ENCODE assay signal across 21 cellular contexts in the genomic region with DNA sequence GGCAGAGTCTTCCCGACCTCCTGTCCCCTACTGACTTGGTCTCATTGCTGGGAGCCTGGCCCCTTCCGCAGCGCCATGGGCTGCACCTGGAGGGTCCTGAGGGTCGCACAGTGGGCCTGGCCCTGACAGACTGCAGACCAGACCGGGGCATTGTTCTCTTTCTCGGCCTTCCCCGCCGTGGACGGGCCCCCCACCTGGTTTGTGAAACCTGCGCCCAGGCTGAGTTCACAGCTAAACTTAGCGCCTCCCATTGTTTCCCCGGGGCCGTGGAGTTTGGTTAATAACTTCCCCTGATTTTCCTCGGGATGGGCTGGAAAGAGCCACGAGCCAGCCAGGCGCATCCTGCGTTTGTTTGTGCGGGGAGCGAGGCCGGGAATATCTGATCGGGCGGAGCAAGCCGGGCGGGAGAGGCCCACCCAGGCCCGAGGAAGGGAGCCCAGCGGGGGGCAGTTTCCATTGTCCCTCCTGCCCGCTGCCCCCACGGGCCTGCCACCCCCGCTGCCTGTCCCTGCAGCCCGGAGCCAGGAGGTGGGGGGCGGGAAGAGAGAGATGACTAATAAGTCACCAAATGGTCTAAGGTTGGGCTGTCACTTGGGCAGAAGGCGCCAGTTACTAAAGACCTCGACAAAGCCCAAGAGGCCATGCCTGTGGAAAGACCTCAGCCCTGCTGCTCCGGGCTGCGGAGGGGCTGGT. TPM values are rescaled to one million over a fixed set of nuclear protein-coding genes. Genes with fewer than 3 reads are reported as not detected.
DNase-seq lines count a peak whose midpoint lies in the region; ATAC-seq, FAIRE-seq and TF ChIP-seq lines count a peak whose summit lies in the region.
"Had no signal": no experiment of that assay in that cellular context is flagged by ENCODE, and none has a peak within 500 bp of the region (broad histone marks: within the 10 kb centered on the region; RNA-seq: fewer than 3 reads in every experiment).

No MANE protein-coding gene starts in this region.

- no TSS peak for BruUV-seq in HepG2 (replicated peaks; lab: Mats Ljungman, UMichigan)

- H3K9ac ChIP-seq in HepG2 (ENCODE audit: insufficient read depth, low read depth, low read length), result no peak overlapping the region

- CTCF ChIA-PET in HepG2 (lab: Yijun Ruan, JAX; ENCODE audit: low intra/inter-chr PET ratio, low total read pairs), result no interaction called here

- no peaks in the 10 kb centered on the region for H3K79me2 ChIP-seq in HepG2 (ENCODE audit: insufficient read depth, low read length)

- no peak overlapping the region for H2AFZ ChIP-seq in HepG2 (ENCODE audit: low read length)

- TF ChIP-seq POLR2A in HepG2 (IDR thresholded peaks at IDR 0.05; ENCODE audit: insufficient read depth in 1 of 2, low read depth in 2 of 2, low read length in 2 of 2), result no peak
- TF ChIP-seq POLR2A in right lobe of liver (IDR thresholded peaks at IDR 0.05), result no peak

- H3K36me3 ChIP-seq in HepG2 (replicated peaks in 1 of 2; ENCODE audit: control insufficient read depth in 1 of 2, insufficient read depth in 2 of 2, low read length in 2 of 2) (no peaks in the 10 kb centered on the region), right lobe of liver (no peaks in the 10 kb centered on the region), tibial artery (peaks cover 45 to 80% (median 73%) of the 10 kb centered on the region in 3 donors)

- no peak for TF ChIP-seq EP300 in HepG2 (IDR thresholded peaks at IDR 0.05; ENCODE audit: low read depth in 2 of 2, low read length in 2 of 2)
- no peak for TF ChIP-seq EP300 in HepG2 (CRISPR knock-in tag; IDR thresholded peaks at IDR 0.05; ENCODE audit: borderline replicate concordance)

- 77% methylated on average over 27 of the region's 35 CpGs for WGBS in HepG2 (ENCODE audit: low lambda C conversion rate)
- 58% methylated on average over 24 of the region's 35 CpGs for WGBS in right lobe of liver (ENCODE audit: insufficient coverage, low coverage, low lambda C conversion rate, missing lambda C conversion rate)

- TF ChIP-seq RAD21 in HepG2 (CRISPR knock-in tag; IDR thresholded peaks at IDR 0.05), result no peak

- in situ Hi-C loops in HepG2 (cut with HindIII; ENCODE audit: extremely low pct_ligation_motif_present, low pct_unique_long_range_greater_than_20kb), result no loop called here

- ATAC-seq in HepG2, result no peak
- no peak for ATAC-seq in right lobe of liver
- no peak for ATAC-seq in GM18502 (IDR thresholded peaks at IDR 0.05; ENCODE audit: poor library complexity, unreplicated experiment)
- ATAC-seq: PC-3 had no signal

- H3K4me2 ChIP-seq in HepG2 (ENCODE audit: low read depth, low read length), result no peak overlapping the region

- POLR2A ChIA-PET in HepG2 (lab: Yijun Ruan, JAX), result no interaction called here

- H4K20me1 ChIP-seq in HepG2 (ENCODE audit: insufficient read depth, low read length), result no peaks in the 10 kb centered on the region

- no peak for FAIRE-seq in HepG2 (lab: Jason Lieb, UNC)
- FAIRE-seq: GM19239 had no signal

- DNase-seq in HepG2 (ENCODE audit: low spot score) (no peak), right lobe of liver (no peak), cardiac septum (ENCODE audit: low spot score) (peak; percentile 81), left kidney (ENCODE audit: low read depth, low spot score) (peak; percentile 53), tibial artery (no peak), epidermal melanocyte (ENCODE audit: insufficient read length, low spot score) (no peak)
- no peak for DNase-seq in activated CD4-positive, alpha-beta T cell treated with anti-CD3 and anti-CD28 coated beads for 48 hours
- DNase-seq: CD4-positive, CD25-positive, alpha-beta regulatory T cell; COR-L47; DMS 273 treated with DMSO at 0.1 percent for 48 hours; GDM1; GOT3; NCI-H1417; NCI-H187; NCI-H2107; NCI-H2227 treated with DMSO at 0.1 percent for 48 hours; NCI-H510A treated with DMSO at 0.1 percent for 48 hours; PC-3; RPMI8226 had no signal

- intact Hi-C loops in HepG2 (cut with micrococcal nuclease; ENCODE audit: unreplicated experiment) (no loop called here), right lobe of liver (cut with DNase I) (no loop called here), cardiac septum (cut with DNase I) (no loop called here), tibial artery (cut with DNase I; ENCODE audit: low total_unique reads) (no loop called here)

- H3K4me1 ChIP-seq in HepG2 (ENCODE audit: insufficient read depth, low read length) (peaks cover 26% of the 10 kb centered on the region), right lobe of liver (no peaks in the 10 kb centered on the region), tibial artery (no peaks in the 10 kb centered on the region)

- H3K4me3 ChIP-seq in HepG2 (replicated peaks in 1 of 3; ENCODE audit: insufficient read depth in 1 of 3, low read depth in 2 of 3, low read length in 3 of 3) (no peak overlapping the region), right lobe of liver (no peak overlapping the region), tibial artery (no peak overlapping the region)

- H3K27ac ChIP-seq in HepG2 (ENCODE audit: extremely low read length, insufficient read depth, low read length) (no peak overlapping the region), right lobe of liver (no peak overlapping the region), tibial artery (peak overlapping the region; percentile 4 to 19)

- TF ChIP-seq CTCF in HepG2 (CRISPR knock-in tag; IDR thresholded peaks at IDR 0.05), result no peak
- TF ChIP-seq CTCF in right lobe of liver (IDR thresholded peaks at IDR 0.05), result no peak
- TF ChIP-seq CTCF in tibial artery (IDR thresholded peaks at IDR 0.05), result no peak

- peaks cover 11% of the 10 kb centered on the region for H3K9me3 ChIP-seq in HepG2 (ENCODE audit: low read length)
- H3K9me3 ChIP-seq in right lobe of liver, result no peaks in the 10 kb centered on the region
- peaks cover 0 to 12% (median 11%) of the 10 kb centered on the region in 3 donors for H3K9me3 ChIP-seq in tibial artery

- peaks cover 2 to 12% of the 10 kb centered on the region in 2 experiments; a peak in 4 of 5 replicates for H3K27me3 ChIP-seq in HepG2 (ENCODE audit: control insufficient read depth in 1 of 2, insufficient read depth in 2 of 2, low read length in 2 of 2)
- no peaks in the 10 kb centered on the region for H3K27me3 ChIP-seq in right lobe of liver
- H3K27me3 ChIP-seq in tibial artery, result no peaks in the 10 kb centered on the region

TF ChIP-seq in HepG2, 621 proteins besides CTCF, POLR2A, EP300 and RAD21 (continues in another document):
- TF ChIP-seq ZNF235 (CRISPR knock-in tag; IDR thresholded peaks at IDR 0.05; ENCODE audit: borderline replicate concordance), result no peak
- TF ChIP-seq, protein P1, sequence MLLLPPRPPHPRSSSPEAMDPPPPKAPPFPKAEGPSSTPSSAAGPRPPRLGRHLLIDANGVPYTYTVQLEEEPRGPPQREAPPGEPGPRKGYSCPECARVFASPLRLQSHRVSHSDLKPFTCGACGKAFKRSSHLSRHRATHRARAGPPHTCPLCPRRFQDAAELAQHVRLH (CRISPR knock-in tag; IDR thresholded peaks at IDR 0.05; ENCODE audit: borderline replicate concordance, low read depth), result no peak

RNA-seq across cellular contexts. Expression of gene ARHGEF16, which starts 39.1 kb away (rescaled TPM):
- total RNA-seq in HepG2 (2016; rRNA removed; fragmentation: Illumina TruSeq; extraction: Trizol) (15.9 and 20.3 TPM in 2 replicates), right lobe of liver (10 to 100 TPM in 2 of 6 experiments, 1 to 10 TPM in 4; 2.1 to 16.3 (median 7.5) TPM), cardiac septum (0.57 TPM)
- 6.0 and 6.6 TPM in 2 replicates for total RNA-seq in HepG2 (2016; cell fraction: cytosol; rRNA removed; fragmentation: Illumina TruSeq; extraction: Trizol; ENCODE audit: low read depth)
- total RNA-seq in HepG2 (2016; cell fraction: insoluble cytoplasmic fraction; rRNA removed; fragmentation: Illumina TruSeq; extraction: Trizol), result 14.5 and 24.2 TPM in 2 replicates
- 7.4 and 7.6 TPM in 2 replicates for total RNA-seq in HepG2 (2016; cell fraction: membrane; rRNA removed; fragmentation: Illumina TruSeq; extraction: Trizol)
- total RNA-seq in HepG2 (2016; cell fraction: nucleus; rRNA removed; fragmentation: Illumina TruSeq; extraction: Trizol), result 21.4 and 22.0 TPM in 2 replicates
- 39.9 and 59.7 TPM in 2 replicates for polyA plus RNA-seq in HepG2 (2011; rRNA removed)
- 23.3 and 35.8 TPM in 2 replicates for polyA plus RNA-seq in HepG2 (2011; cell fraction: cytosol; rRNA removed)
- 382 and 454 TPM in 2 replicates for polyA plus RNA-seq in HepG2 (2011; cell fraction: nucleus; rRNA removed)
- 19.7 and 28.0 TPM in 2 replicates for polyA plus RNA-seq in HepG2 (2012)
- 2.5 and 2.8 TPM in 2 replicates for polyA plus RNA-seq in HepG2 (2016; cell fraction: cytosol; fragmentation: Illumina TruSeq; extraction: Trizol; ENCODE audit: low read depth)
- polyA plus RNA-seq in HepG2 (2016; cell fraction: insoluble cytoplasmic fraction; fragmentation: Illumina TruSeq; extraction: Trizol; ENCODE audit: low read depth), result 12.5 and 17.8 TPM in 2 replicates
- polyA plus RNA-seq in HepG2 (2016; cell fraction: membrane; fragmentation: Illumina TruSeq; extraction: Trizol; ENCODE audit: low read depth), result 4.2 and 4.8 TPM in 2 replicates
- 58.7 and 59.2 TPM in 2 replicates for polyA plus RNA-seq in HepG2 (2016; cell fraction: nucleus; fragmentation: Illumina TruSeq; extraction: Trizol; ENCODE audit: insufficient read depth, low read depth)
- polyA minus RNA-seq in HepG2 (2011; rRNA and poly(A)+ RNA removed; ENCODE audit: low replicate concordance), result 30.5 and 69.1 TPM in 2 replicates
- polyA minus RNA-seq in HepG2 (2011; cell fraction: cytosol; rRNA and poly(A)+ RNA removed), result 13.4 and 17.4 TPM in 2 replicates
- polyA minus RNA-seq in HepG2 (2011; cell fraction: nucleus; rRNA and poly(A)+ RNA removed), result 38.4 and 41.6 TPM in 2 replicates
- total RNA-seq: CD4-positive, CD25-positive, alpha-beta regulatory T cell had no signal
- polyA plus RNA-seq: CD4-positive, CD25-positive, alpha-beta regulatory T cell had no signal

Comparison
In these comparisons a context has a peak if more than half of its experiments do, and no peak if none do; other contexts are left out.
1. DNase-seq: peak in cardiac septum (single experiment) and left kidney (single experiment); none in HepG2 (single experiment), right lobe of liver (0 of 3), tibial artery (0 of 2), epidermal melanocyte (single experiment) and activated CD4-positive, alpha-beta T cell treated with anti-CD3 and anti-CD28 coated beads for 48 hours (single experiment).
2. H3K27ac ChIP-seq: peak in tibial artery (2 of 2); none in HepG2 (single experiment) and right lobe of liver (0 of 3).